ENCODE assay signal across 22 cellular contexts in the genomic region with DNA sequence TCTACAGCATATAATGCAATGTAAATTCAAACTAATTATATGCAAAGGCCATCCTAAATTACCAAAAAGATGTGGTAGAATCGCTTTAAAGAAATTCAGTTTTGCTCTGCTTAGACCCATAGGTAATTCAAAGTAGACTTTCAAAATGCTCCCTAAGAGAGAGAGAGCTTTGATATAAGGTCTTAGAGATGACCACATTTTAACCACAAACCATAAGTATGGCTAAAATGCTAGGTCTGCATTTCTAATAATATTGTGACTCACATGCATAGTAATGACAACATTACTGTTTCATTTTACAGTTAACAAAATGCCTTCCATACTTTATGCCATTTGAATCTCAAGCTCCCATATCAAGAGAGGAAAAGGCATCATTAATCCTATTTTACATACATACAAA.
DNase-seq lines count a peak whose midpoint lies in the region; ATAC-seq and TF ChIP-seq lines count a peak whose summit lies in the region.
"Had no signal": no experiment of that assay in that cellular context is flagged by ENCODE, and none has a peak within 500 bp of the region (broad histone marks: within the 10 kb centered on the region; RNA-seq: fewer than 3 reads in every experiment).

No MANE protein-coding gene starts in this region.

- H3K4me3 ChIP-seq in mammary epithelial cell (replicated peaks in 1 of 3; ENCODE audit: insufficient read depth in 1 of 3, low read depth in 2 of 3, low read length in 3 of 3) (no peak overlapping the region), ascending aorta (no peak overlapping the region)
- H3K4me3 ChIP-seq: colonic mucosa, lower lobe of right lung, psoas muscle, stomach had no signal

- H2AFZ ChIP-seq in mammary epithelial cell (ENCODE audit: low read depth, low read length), result no peak overlapping the region

- no peaks in the 10 kb centered on the region for H3K27me3 Mint-ChIP-seq in activated CD8-positive, alpha-beta T cell treated with anti-CD3 and anti-CD28 coated beads for 36 hours
- H3K27me3 Mint-ChIP-seq: activated naive CD8-positive, alpha-beta T cell treated with anti-CD3 and anti-CD28 coated beads, Interleukin-2, amount 50 U/mL, for 24 hours; CD4-positive, alpha-beta memory T cell; natural killer cell treated with Interleukin-12 subunit alpha and Interleukin-12 subunit beta and Interleukin-15 and Interleukin-18, amount 100 ng/mL, for 72 hours; T-helper 17 cell had no signal

- no peaks in the 10 kb centered on the region for H4K20me1 ChIP-seq in mammary epithelial cell (ENCODE audit: insufficient read depth, low read length)

- no peaks in the 10 kb centered on the region for H3K36me3 Mint-ChIP-seq in activated CD8-positive, alpha-beta T cell treated with anti-CD3 and anti-CD28 coated beads for 36 hours (ENCODE audit: low read depth)
- H3K36me3 Mint-ChIP-seq: CD4-positive, alpha-beta memory T cell; natural killer cell treated with Interleukin-12 subunit alpha and Interleukin-12 subunit beta and Interleukin-15 and Interleukin-18, amount 100 ng/mL, for 72 hours; WTC11 had no signal

- BruUV-seq in mammary epithelial cell (replicated peaks; lab: Mats Ljungman, UMichigan), result no TSS peak

- no peak overlapping the region for H3K9ac ChIP-seq in mammary epithelial cell (ENCODE audit: insufficient read depth, low read length)

- in situ Hi-C loops in mammary epithelial cell (cut with MboI; ENCODE audit: low sequenced_read_pairs in 2 of 2), result no loop called here

- intact Hi-C loops in mammary epithelial cell (cut with micrococcal nuclease) (no loop called here), ascending aorta (cut with DNase I) (no loop called here)
- intact Hi-C loops in activated CD8-positive, alpha-beta T cell treated with anti-CD3 and anti-CD28 coated beads for 36 hours (cut with micrococcal nuclease), result no loop called here

- H3K27me3 ChIP-seq in mammary epithelial cell (ENCODE audit: insufficient read depth, low read length), result no peaks in the 10 kb centered on the region
- no peaks in the 10 kb centered on the region for H3K27me3 ChIP-seq in ascending aorta
- H3K27me3 ChIP-seq: colonic mucosa, stomach had no signal

- dilution Hi-C loops in mammary epithelial cell (cut with HindIII; ENCODE audit: low sequenced_read_pairs), result no loop called here

- 56% methylated on average over 1 of the region's 1 CpG for WGBS in mammary epithelial cell (ENCODE audit: low coverage, missing lambda C conversion rate)

- H3K36me3 ChIP-seq in mammary epithelial cell (ENCODE audit: insufficient read depth, low read length), result no peaks in the 10 kb centered on the region
- H3K36me3 ChIP-seq in ascending aorta, result no peaks in the 10 kb centered on the region
- H3K36me3 ChIP-seq: colonic mucosa, lower lobe of right lung, stomach had no signal

- H3K4me1 ChIP-seq in mammary epithelial cell (ENCODE audit: insufficient read depth, low read length) (peaks cover 5% of the 10 kb centered on the region), ascending aorta (no peaks in the 10 kb centered on the region)
- H3K4me1 ChIP-seq: colonic mucosa, lower lobe of right lung, psoas muscle, stomach had no signal

- H3K27ac ChIP-seq in mammary epithelial cell (ENCODE audit: insufficient read depth, low read depth, low read length) (no peak overlapping the region), ascending aorta (no peak overlapping the region)
- H3K27ac ChIP-seq: colonic mucosa, lower lobe of right lung, psoas muscle, stomach had no signal

- no peak for ATAC-seq in activated CD8-positive, alpha-beta T cell treated with anti-CD3 and anti-CD28 coated beads for 36 hours
- ATAC-seq: activated naive CD8-positive, alpha-beta T cell treated with anti-CD3 and anti-CD28 coated beads, Interleukin-2, amount 50 U/mL, for 24 hours; lower lobe of right lung; natural killer cell treated with Interleukin-12 subunit alpha and Interleukin-12 subunit beta and Interleukin-15 and Interleukin-18, amount 100 ng/mL, for 72 hours; psoas muscle; T-helper 17 cell; WTC11 had no signal

- POLR2A ChIA-PET in activated CD8-positive, alpha-beta T cell treated with anti-CD3 and anti-CD28 coated beads for 36 hours (lab: Charles Lee), result no interaction called here

- no peaks in the 10 kb centered on the region for H3K4me1 Mint-ChIP-seq in activated CD8-positive, alpha-beta T cell treated with anti-CD3 and anti-CD28 coated beads for 36 hours (ENCODE audit: low read depth)
- H3K4me1 Mint-ChIP-seq: activated naive CD8-positive, alpha-beta T cell treated with anti-CD3 and anti-CD28 coated beads, Interleukin-2, amount 50 U/mL, for 24 hours; CD4-positive, alpha-beta memory T cell; T-helper 17 cell had no signal

- H3K79me2 ChIP-seq in mammary epithelial cell (ENCODE audit: insufficient read depth, low read length), result no peaks in the 10 kb centered on the region

- DNase-seq in AG08396 (ENCODE audit: low spot score) (peak; percentile 10), LHCN-M2 (ENCODE audit: low read depth) (peak; percentile 76), mammary epithelial cell (peak; percentile 64), kidney tubule cell (ENCODE audit: low spot score) (peak; percentile 61), middle frontal gyrus (ENCODE audit: extremely low spot score, low spot score) (no peak), ascending aorta (ENCODE audit: low spot score in 2 of 2) (no peak)
- no peak for DNase-seq in effector CD8-positive, alpha-beta T cell (lab: John Stamatoyannopoulos, UW)
- DNase-seq in activated CD8-positive, alpha-beta T cell treated with anti-CD3 and anti-CD28 coated beads for 36 hours, result no peak
- DNase-seq: activated CD8-positive, alpha-beta memory T cell treated with anti-CD3 and anti-CD28 coated beads for 24 hours; activated naive CD8-positive, alpha-beta T cell treated with anti-CD3 and anti-CD28 coated beads, Interleukin-2, amount 50 U/mL, for 24 hours; CD4-positive, alpha-beta memory T cell; colonic mucosa; DND-41; lower lobe of right lung; NCI-H2029; psoas muscle; SIG-M5; stomach; T-helper 17 cell had no signal

- no peak overlapping the region for H3K27ac Mint-ChIP-seq in activated CD8-positive, alpha-beta T cell treated with anti-CD3 and anti-CD28 coated beads for 36 hours
- H3K27ac Mint-ChIP-seq: activated naive CD8-positive, alpha-beta T cell treated with anti-CD3 and anti-CD28 coated beads, Interleukin-2, amount 50 U/mL, for 24 hours; activated T-helper 1 cell treated with anti-CD3 and anti-CD28 coated beads, Interleukin-12 subunit alpha, Interleukin-12 subunit beta, Interleukin-2, Interleukin-4 antibody, amounts not matched to agents 30 ng/mL and 10 ng/mL and 1 ng/mL, durations not matched to agents 14 hours and 24 hours and 36 hours; CD4-positive, alpha-beta memory T cell; natural killer cell treated with Interleukin-12 subunit alpha and Interleukin-12 subunit beta and Interleukin-15 and Interleukin-18, amount 100 ng/mL, for 72 hours; T-helper 17 cell; WTC11 had no signal

- no peak overlapping the region for H3K4me3 Mint-ChIP-seq in activated CD8-positive, alpha-beta T cell treated with anti-CD3 and anti-CD28 coated beads for 36 hours
- H3K4me3 Mint-ChIP-seq: activated naive CD8-positive, alpha-beta T cell treated with anti-CD3 and anti-CD28 coated beads, Interleukin-2, amount 50 U/mL, for 24 hours; activated T-helper 1 cell treated with anti-CD3 and anti-CD28 coated beads, Interleukin-12 subunit alpha, Interleukin-12 subunit beta, Interleukin-2, Interleukin-4 antibody, amounts not matched to agents 30 ng/mL and 10 ng/mL and 1 ng/mL, durations not matched to agents 14 hours and 24 hours and 36 hours; CD4-positive, alpha-beta memory T cell; natural killer cell treated with Interleukin-12 subunit alpha and Interleukin-12 subunit beta and Interleukin-15 and Interleukin-18, amount 100 ng/mL, for 72 hours; T-helper 17 cell; WTC11 had no signal

- peaks cover 12% of the 10 kb centered on the region for H3K9me3 Mint-ChIP-seq in activated CD8-positive, alpha-beta T cell treated with anti-CD3 and anti-CD28 coated beads for 36 hours

- TF ChIP-seq CTCF in mammary epithelial cell (conservative IDR thresholded peaks at IDR 0.05 in 1 of 2, IDR thresholded peaks at IDR 0.05 in 1 of 2; ENCODE audit: extremely low read depth in 1 of 2, insufficient read depth in 1 of 2, low read depth in 1 of 2, low read length in 2 of 2) (no peak), ascending aorta (IDR thresholded peaks at IDR 0.05) (no peak)
- TF ChIP-seq CTCF in activated CD8-positive, alpha-beta T cell treated with anti-CD3 and anti-CD28 coated beads for 36 hours (IDR thresholded peaks at IDR 0.05), result no peak

- no peak overlapping the region for H3K4me2 ChIP-seq in mammary epithelial cell (ENCODE audit: insufficient read depth, low read depth, low read length)

- CTCF ChIA-PET in mammary epithelial cell (lab: Charles Lee; ENCODE audit: low non-redundant PET), result no interaction called here
- CTCF ChIA-PET in activated CD8-positive, alpha-beta T cell treated with anti-CD3 and anti-CD28 coated beads for 36 hours (lab: Charles Lee), result no interaction called here

- H3K9me3 ChIP-seq in mammary epithelial cell (replicated peaks; ENCODE audit: insufficient read depth, low read length), result no peaks in the 10 kb centered on the region
- H3K9me3 ChIP-seq in ascending aorta, result no peaks in the 10 kb centered on the region
- H3K9me3 ChIP-seq: colonic mucosa, lower lobe of right lung, psoas muscle had no signal

Comparison
In these comparisons a context has a peak if more than half of its experiments do, and no peak if none do; other contexts are left out.
1. DNase-seq: peak in AG08396 (single experiment), LHCN-M2 (single experiment), mammary epithelial cell (single experiment) and kidney tubule cell (single experiment); none in effector CD8-positive, alpha-beta T cell (single experiment), middle frontal gyrus (single experiment), ascending aorta (0 of 2) and activated CD8-positive, alpha-beta T cell treated with anti-CD3 and anti-CD28 coated beads for 36 hours (single experiment).